ENCODE assay signal across 22 cellular contexts in genomic region chr16:31470615-31471014, GRCh38. TPM values are rescaled to one million over a fixed set of nuclear protein-coding genes. Genes with fewer than 3 reads are reported as not detected.
DNase-seq lines count a peak whose midpoint lies in the region; ATAC-seq and TF ChIP-seq lines count a peak whose summit lies in the region.
"Had no signal": no experiment of that assay in that cellular context is flagged by ENCODE, and none has a peak within 500 bp of the region (broad histone marks: within the 10 kb centered on the region; RNA-seq: fewer than 3 reads in every experiment).

No MANE protein-coding gene starts in this region.

- no peaks in the 10 kb centered on the region for H3K9me3 ChIP-seq in muscle layer of colon (ENCODE audit: low read length)
- no peaks in the 10 kb centered on the region for H3K9me3 ChIP-seq in thoracic aorta
- H3K9me3 ChIP-seq: spleen, tibial nerve had no signal

- H3K27ac Mint-ChIP-seq in HFFc6 (peak overlapping the region; percentile 94), chondrocyte (ENCODE audit: unreplicated experiment) (peak overlapping the region; percentile 36)
- H3K27ac Mint-ChIP-seq: activated naive CD8-positive, alpha-beta T cell treated with anti-CD3 and anti-CD28 coated beads, Interleukin-2, amount 10 ng/mL, durations not matched to agents 7 days and 5 days; progenitor cell of endocrine pancreas had no signal

- peaks cover 11% of the 10 kb centered on the region; the same call in 1 of the 2 replicates for H3K9me3 Mint-ChIP-seq in HFFc6
- no peaks in the 10 kb centered on the region for H3K9me3 Mint-ChIP-seq in chondrocyte (ENCODE audit: low read depth)
- H3K9me3 Mint-ChIP-seq: activated naive CD8-positive, alpha-beta T cell treated with anti-CD3 and anti-CD28 coated beads, Interleukin-2, amount 10 ng/mL, durations not matched to agents 7 days and 5 days had no signal

- H3K4me1 Mint-ChIP-seq in HFFc6 (ENCODE audit: low read depth) (peaks cover 42% of the 10 kb centered on the region), chondrocyte (ENCODE audit: low read depth) (peaks cover 49% of the 10 kb centered on the region)

- peaks cover 14% of the 10 kb centered on the region for H3K27me3 Mint-ChIP-seq in HFFc6 (ENCODE audit: insufficient read depth)
- H3K27me3 Mint-ChIP-seq in chondrocyte (ENCODE audit: low read depth), result no peaks in the 10 kb centered on the region

- DNase-seq in HFFc6 (no peak), chondrocyte (ENCODE audit: low spot score) (no peak), thoracic aorta (ENCODE audit: low spot score) (no peak), NCI-H82 treated with DMSO at 0.1 percent for 48 hours (lab: John Stamatoyannopoulos, UW; ENCODE audit: unreplicated experiment) (no peak), GM13977 (ENCODE audit: low spot score) (no peak)
- DNase-seq: activated CD4-positive, alpha-beta T cell treated with anti-CD3 and anti-CD28 coated beads for 36 hours; activated naive CD8-positive, alpha-beta T cell treated with anti-CD3 and anti-CD28 coated beads, Interleukin-2, amount 10 ng/mL, durations not matched to agents 7 days and 5 days; C1 segment of cervical spinal cord; GOT3; NCI-H1092; NCI-H2029 treated with DMSO at 0.1 percent for 48 hours; NCI-H446 treated with DMSO at 0.1 percent for 48 hours; spleen had no signal

- H3K27me3 ChIP-seq in muscle layer of colon (ENCODE audit: control insufficient read depth in 1 of 2, insufficient read depth in 2 of 2, low read length in 2 of 2) (no peaks in the 10 kb centered on the region), thoracic aorta (replicated peaks; ENCODE audit: insufficient read depth) (no peaks in the 10 kb centered on the region)
- H3K27me3 ChIP-seq: brain microvascular endothelial cell, tibial nerve had no signal

- in situ Hi-C loops in GM13977 (cut with MboI; ENCODE audit: low pct_unique_long_range_greater_than_20kb, low sequenced_read_pairs, unreplicated experiment), result loop anchor here (25.0 kb wide), 1 partner anchor 392 kb away; the partner anchor contains the start of gene ZNF267

- H3K4me1 ChIP-seq in muscle layer of colon (ENCODE audit: insufficient read depth, low read length), result peaks cover 38% of the 10 kb centered on the region
- peaks cover 13 to 30% of the 10 kb centered on the region in 2 donors for H3K4me1 ChIP-seq in thoracic aorta (ENCODE audit: control insufficient read depth in 1 of 2, low read depth in 2 of 2)

- no peak for TF ChIP-seq CTCF in HFFc6 (IDR thresholded peaks at IDR 0.05)
- no peak for TF ChIP-seq CTCF in chondrocyte (IDR thresholded peaks at IDR 0.05)
- TF ChIP-seq CTCF in thoracic aorta (IDR thresholded peaks at IDR 0.05), result no peak
- no peak for TF ChIP-seq CTCF in GM13977 (IDR thresholded peaks at IDR 0.05; ENCODE audit: extremely low read depth, insufficient read depth, missing control alignments)

- H3K36me3 Mint-ChIP-seq in HFFc6 (ENCODE audit: low read depth) (peaks cover 37% of the 10 kb centered on the region), chondrocyte (ENCODE audit: low read depth) (peaks cover 27% of the 10 kb centered on the region)

- ATAC-seq in thoracic aorta (ENCODE audit: insufficient number of reproducible peaks, low FRiP score, low read depth), result no peak
- no peak for ATAC-seq in HG02678 (IDR thresholded peaks at IDR 0.05; ENCODE audit: unreplicated experiment)
- ATAC-seq: activated CD4-positive, alpha-beta T cell treated with anti-CD3 and anti-CD28 coated beads for 36 hours had no signal

- H3K4me3 ChIP-seq in muscle layer of colon (ENCODE audit: low read depth in 1 of 2, low read length in 2 of 2) (peak overlapping the region in 1 of 2 donors; percentile 95), thoracic aorta (peak overlapping the region; percentile 100)

- peak overlapping the region; percentile 94 for H3K4me3 Mint-ChIP-seq in HFFc6
- peak overlapping the region; percentile 80 for H3K4me3 Mint-ChIP-seq in chondrocyte (ENCODE audit: unreplicated experiment)
- H3K4me3 Mint-ChIP-seq: activated CD4-positive, alpha-beta T cell treated with anti-CD3 and anti-CD28 coated beads for 36 hours had no signal

- H3K36me3 ChIP-seq in muscle layer of colon (ENCODE audit: insufficient read depth, low read length), result peaks cover 26% of the 10 kb centered on the region
- peaks cover 29% of the 10 kb centered on the region for H3K36me3 ChIP-seq in thoracic aorta

- H3K27ac ChIP-seq in muscle layer of colon (ENCODE audit: low read depth, low read length) (peak overlapping the region; percentile 92), thoracic aorta (peak overlapping the region; percentile 100)
- H3K27ac ChIP-seq: KMS-11 had no signal

- peak overlapping the region; percentile 99 for H3K9ac ChIP-seq in muscle layer of colon (ENCODE audit: low read length)
- H3K9ac ChIP-seq: KMS-11 had no signal

RNA-seq across cellular contexts. Expression of gene TGFB1I1, which starts 1.3 kb away (rescaled TPM):
- 100 to 1,000 TPM; 163 to 209 (median 191) TPM for total RNA-seq in HFFc6 (2021; fragmentation: NEBNext Ultra II Directional; extraction: Animal tissue kit (Norgen Biotek cat#: 25700))
- total RNA-seq in chondrocyte (124 to 224 TPM (median 221 TPM) in 3 replicates), thoracic aorta (100 to 1,000 TPM; 192 to 231 TPM)

RNA-seq across cellular contexts. Expression of gene ARMC5, which starts 11.3 kb away (rescaled TPM):
- total RNA-seq in HFFc6 (2021; fragmentation: NEBNext Ultra II Directional; extraction: Animal tissue kit (Norgen Biotek cat#: 25700)), result 10 to 100 TPM in 2 of 6 experiments, 1 to 10 TPM in 4; 7.6 to 11.8 (median 9.3) TPM
- total RNA-seq in chondrocyte, result 12.2 to 13.2 TPM (median 12.4 TPM) in 3 replicates
- total RNA-seq in thoracic aorta, result 10 to 100 TPM in 1 of 2 donors, 1 to 10 TPM in 1; 8.8 to 10.8 TPM

RNA-seq across cellular contexts. Expression of gene SLC5A2, which starts 12.3 kb away (rescaled TPM):
- under 1 TPM in 2 of 6 experiments, not detected in 4; 0.19 to 0.21 TPM for total RNA-seq in HFFc6 (2021; fragmentation: NEBNext Ultra II Directional; extraction: Animal tissue kit (Norgen Biotek cat#: 25700))
- total RNA-seq in chondrocyte, result not detected in 3 replicates
- total RNA-seq in thoracic aorta, result under 1 TPM in 1 of 2 donors, not detected in 1; 0.85 TPM
- total RNA-seq: dermis blood vessel endothelial cell, glomerular endothelial cell, tibial nerve had no signal

RNA-seq across cellular contexts. Expression of gene ZNF843, which starts 28.0 kb away (rescaled TPM):
- under 1 TPM; 0.14 to 0.47 (median 0.23) TPM for total RNA-seq in HFFc6 (2021; fragmentation: NEBNext Ultra II Directional; extraction: Animal tissue kit (Norgen Biotek cat#: 25700))
- total RNA-seq in chondrocyte (2.3 to 3.7 TPM (median 2.8 TPM) in 3 replicates), thoracic aorta (1 to 10 TPM; 1.1 to 1.9 TPM)
- total RNA-seq: HT-29 had no signal

RNA-seq across cellular contexts. Expression of gene RUSF1, which starts 37.6 kb away (rescaled TPM):
- 10 to 100 TPM; 55.9 to 77.7 (median 63.6) TPM for total RNA-seq in HFFc6 (2021; fragmentation: NEBNext Ultra II Directional; extraction: Animal tissue kit (Norgen Biotek cat#: 25700))
- 52.7 to 67.5 TPM (median 58.3 TPM) in 3 replicates for total RNA-seq in chondrocyte
- 10 to 100 TPM; 67.9 to 74.2 TPM for total RNA-seq in thoracic aorta
